8 cellular contexts compared by ENCODE assay signal in the genomic region with DNA sequence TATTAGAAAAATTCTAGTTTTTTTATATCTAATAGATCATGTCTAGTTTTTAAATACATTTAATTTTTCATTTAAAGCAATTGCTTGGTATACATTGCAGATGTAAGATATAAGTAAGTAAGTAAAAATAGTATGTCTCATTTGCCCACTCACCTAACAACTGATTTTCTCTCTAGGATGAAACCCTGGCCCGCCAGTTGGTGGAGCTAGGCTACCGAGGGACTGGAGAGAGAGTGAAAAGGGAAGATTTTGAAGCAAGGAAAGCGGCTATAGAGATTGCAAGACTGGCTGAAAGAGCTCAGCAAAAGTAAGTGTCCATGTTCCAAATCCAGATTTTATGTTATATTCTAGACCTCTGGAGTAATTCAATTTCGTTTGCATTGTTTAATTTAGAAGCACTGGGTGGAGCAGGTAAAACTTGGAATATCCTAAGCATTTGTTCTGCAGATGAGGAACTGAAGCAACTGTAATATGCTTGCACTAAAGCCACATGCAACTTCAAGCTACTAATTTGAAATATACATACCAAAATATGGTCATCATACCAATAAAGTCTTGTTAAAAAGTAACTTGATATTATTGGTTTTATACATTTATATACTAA.
DNase-seq lines count a peak whose midpoint lies in the region; ATAC-seq and TF ChIP-seq lines count a peak whose summit lies in the region.

No MANE protein-coding gene starts in this region.

- no peak overlapping the region for H3K4me3 Mint-ChIP-seq in activated naive CD4-positive, alpha-beta T cell treated with anti-CD3 and anti-CD28 coated beads, Interleukin-2, amount 10 ng/mL, durations not matched to agents 7 days and 5 days

- TF ChIP-seq CTCF in 22Rv1 (IDR thresholded peaks at IDR 0.05) = peak; percentile 86

- H3K9me3 Mint-ChIP-seq in activated naive CD4-positive, alpha-beta T cell treated with anti-CD3 and anti-CD28 coated beads, Interleukin-2, amount 10 ng/mL, durations not matched to agents 7 days and 5 days = no peaks in the 10 kb centered on the region

- H3K27ac ChIP-seq in 22Rv1 = no peak overlapping the region

- peaks cover 21% of the 10 kb centered on the region for H3K27me3 Mint-ChIP-seq in activated naive CD4-positive, alpha-beta T cell treated with anti-CD3 and anti-CD28 coated beads, Interleukin-2, amount 10 ng/mL, durations not matched to agents 7 days and 5 days

- peaks cover 2% of the 10 kb centered on the region for H3K4me1 Mint-ChIP-seq in activated naive CD4-positive, alpha-beta T cell treated with anti-CD3 and anti-CD28 coated beads, Interleukin-2, amount 10 ng/mL, durations not matched to agents 7 days and 5 days

- peak; percentile 24 for DNase-seq in EL
- peak; percentile 81 for DNase-seq in OCI-M1 (lab: John Stamatoyannopoulos, UW)
- peak; percentile 71 for DNase-seq in activated naive CD4-positive, alpha-beta T cell treated with anti-CD3 and anti-CD28 coated beads, Interleukin-2, amount 10 ng/mL, durations not matched to agents 7 days and 5 days
- DNase-seq in iPS-NIHi7 (ENCODE audit: extremely low spot score) = peak; percentile 55
- DNase-seq in stimulated activated CD4-positive, alpha-beta T cell treated with anti-CD3 and anti-CD28 coated beads, Interleukin-4, amount 100 ng/mL, for 24 hours = peak; percentile 32

- CTCF ChIA-PET in activated naive CD4-positive, alpha-beta T cell treated with anti-CD3 and anti-CD28 coated beads, Interleukin-2, amount 10 ng/mL, durations not matched to agents 7 days and 5 days (lab: Charles Lee) = interaction anchor here (0.9 to 2.6 kb wide), 8 partner anchors 30 to 689 kb away, joined by 3 to 14 read pairs (median 6); no protein-coding TSS in a partner anchor

- H3K27ac Mint-ChIP-seq in activated naive CD4-positive, alpha-beta T cell treated with anti-CD3 and anti-CD28 coated beads, Interleukin-2, amount 10 ng/mL, durations not matched to agents 7 days and 5 days = no peak overlapping the region

- H3K36me3 Mint-ChIP-seq in activated naive CD4-positive, alpha-beta T cell treated with anti-CD3 and anti-CD28 coated beads, Interleukin-2, amount 10 ng/mL, durations not matched to agents 7 days and 5 days = no peaks in the 10 kb centered on the region

- ATAC-seq in HG03103 (IDR thresholded peaks at IDR 0.05; ENCODE audit: low read depth, unreplicated experiment) (peak; percentile 61), GM21737 (IDR thresholded peaks at IDR 0.05; ENCODE audit: unreplicated experiment) (no peak)

Comparison
In these comparisons a context has a peak if more than half of its experiments do, and no peak if none do; other contexts are left out.
1. DNase-seq: peak in every context shown above with its lines; median percentile 81 in OCI-M1; 71 in activated naive CD4-positive, alpha-beta T cell treated with anti-CD3 and anti-CD28 coated beads, Interleukin-2, amount 10 ng/mL, durations not matched to agents 7 days and 5 days; 55 in iPS-NIHi7; 32 in stimulated activated CD4-positive, alpha-beta T cell treated with anti-CD3 and anti-CD28 coated beads, Interleukin-4, amount 100 ng/mL, for 24 hours; 24 in EL.